In the genomic region with DNA sequence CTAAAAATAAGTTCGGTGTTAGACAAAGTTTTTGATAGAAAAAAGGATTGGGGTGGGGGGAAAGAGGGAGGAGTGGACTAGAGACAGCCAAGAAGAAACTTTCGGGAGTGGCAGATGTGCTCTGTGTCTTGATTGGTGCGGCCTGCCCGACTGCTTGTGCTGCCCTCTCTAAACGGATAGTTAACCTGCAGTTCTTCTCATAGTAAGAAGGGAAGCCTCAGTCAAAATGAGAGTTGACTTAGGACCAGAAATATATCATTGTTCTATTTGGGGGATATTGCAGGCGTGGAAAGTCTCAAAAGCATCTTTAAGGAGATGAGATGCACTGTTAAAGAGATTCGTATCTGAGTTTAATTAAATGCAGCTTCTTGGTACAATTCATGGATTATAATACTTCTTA, we compare ENCODE assay signal across 16 cellular contexts.
"Had no signal": no experiment of that assay in that cellular context is flagged by ENCODE, and none has a peak within 500 bp of the region (broad histone marks: within the 10 kb centered on the region; RNA-seq: fewer than 3 reads in every experiment).

No MANE protein-coding gene starts in this region.

- H3K4me1 Mint-ChIP-seq: activated CD4-positive, alpha-beta T cell treated with anti-CD3 and anti-CD28 coated beads, Interleukin-2, amount 10 ng/mL, durations not matched to agents 7 days and 5 days; activated naive CD8-positive, alpha-beta T cell treated with anti-CD3 and anti-CD28 coated beads, Interleukin-2, amount 10 ng/mL, durations not matched to agents 7 days and 5 days; memory B cell had no signal

- H3K4me3 ChIP-seq: esophagus squamous epithelium, left ventricle myocardium inferior, pancreas, transverse colon, vagina had no signal

- H3K27me3 ChIP-seq: esophagus squamous epithelium, pancreas, transverse colon, vagina had no signal

- H3K27me3 Mint-ChIP-seq: activated CD4-positive, alpha-beta T cell treated with anti-CD3 and anti-CD28 coated beads, Interleukin-2, amount 10 ng/mL, durations not matched to agents 7 days and 5 days; activated naive CD8-positive, alpha-beta T cell treated with anti-CD3 and anti-CD28 coated beads, Interleukin-2, amount 10 ng/mL, durations not matched to agents 7 days and 5 days; memory B cell; naive thymus-derived CD8-positive, alpha-beta T cell had no signal

- ATAC-seq: naive thymus-derived CD8-positive, alpha-beta T cell; pancreas had no signal

- H3K4me3 Mint-ChIP-seq: activated CD4-positive, alpha-beta T cell treated with anti-CD3 and anti-CD28 coated beads, Interleukin-2, amount 10 ng/mL, durations not matched to agents 7 days and 5 days; activated naive CD8-positive, alpha-beta T cell treated with anti-CD3 and anti-CD28 coated beads, Interleukin-2, amount 10 ng/mL, durations not matched to agents 7 days and 5 days; memory B cell; naive thymus-derived CD8-positive, alpha-beta T cell had no signal

- H3K27ac ChIP-seq: esophagus squamous epithelium, left ventricle myocardium inferior, pancreas, transverse colon, vagina had no signal

- H3K9me3 Mint-ChIP-seq: activated CD4-positive, alpha-beta T cell treated with anti-CD3 and anti-CD28 coated beads, Interleukin-2, amount 10 ng/mL, durations not matched to agents 7 days and 5 days; activated naive CD8-positive, alpha-beta T cell treated with anti-CD3 and anti-CD28 coated beads, Interleukin-2, amount 10 ng/mL, durations not matched to agents 7 days and 5 days; memory B cell; naive thymus-derived CD8-positive, alpha-beta T cell had no signal

- H3K4me1 ChIP-seq: esophagus squamous epithelium, left ventricle myocardium inferior, pancreas, transverse colon, vagina had no signal

- DNase-seq: activated CD4-positive, alpha-beta T cell treated with anti-CD3 and anti-CD28 coated beads, Interleukin-2, amount 10 ng/mL, durations not matched to agents 7 days and 5 days; activated CD8-positive, alpha-beta memory T cell treated with anti-CD3 and anti-CD28 coated beads for 24 hours; activated naive CD4-positive, alpha-beta T cell; activated naive CD8-positive, alpha-beta T cell treated with anti-CD3 and anti-CD28 coated beads, Interleukin-2, amount 10 ng/mL, durations not matched to agents 7 days and 5 days; cortex of kidney; effector CD4-positive, alpha-beta T cell; esophagus squamous epithelium; hippocampal formation; left ventricle myocardium inferior; naive thymus-derived CD8-positive, alpha-beta T cell; pancreas; stimulated activated naive CD4-positive, alpha-beta T cell; substantia nigra; transverse colon had no signal

- H3K9me3 ChIP-seq: esophagus squamous epithelium, left ventricle myocardium inferior, pancreas, transverse colon, vagina had no signal

- H3K27ac Mint-ChIP-seq: activated CD4-positive, alpha-beta T cell treated with anti-CD3 and anti-CD28 coated beads, Interleukin-2, amount 10 ng/mL, durations not matched to agents 7 days and 5 days; activated naive CD8-positive, alpha-beta T cell treated with anti-CD3 and anti-CD28 coated beads, Interleukin-2, amount 10 ng/mL, durations not matched to agents 7 days and 5 days; memory B cell; naive thymus-derived CD8-positive, alpha-beta T cell had no signal
